ENCODE assay signal across 10 cellular contexts in the genomic region with DNA sequence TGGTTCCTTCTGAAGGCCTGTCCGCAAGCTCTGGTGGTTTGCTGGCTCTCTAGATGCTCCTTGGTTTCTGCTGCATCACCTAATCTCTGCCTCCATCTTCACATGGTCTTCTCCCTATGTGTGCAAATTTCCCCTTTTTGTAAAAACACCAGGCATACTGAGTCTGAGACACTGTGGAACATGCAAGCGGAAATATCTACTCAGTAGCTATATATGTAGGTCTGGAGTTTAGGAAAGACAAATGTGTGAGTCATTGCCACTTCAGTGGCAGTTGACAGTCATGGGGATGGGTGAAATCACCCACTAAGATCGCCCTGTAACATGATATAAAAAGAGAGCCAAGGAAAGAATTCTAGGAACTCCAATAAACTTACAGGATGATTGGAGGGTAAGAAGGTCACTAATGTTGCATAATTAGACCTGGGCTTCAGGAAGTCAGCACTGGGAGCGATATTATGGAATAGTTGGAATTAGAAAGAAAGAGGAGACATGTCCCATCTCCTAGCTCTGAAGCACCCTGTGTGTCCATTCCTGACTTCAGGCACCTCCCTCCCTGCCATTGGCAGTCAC. TPM values are rescaled to one million over a fixed set of nuclear protein-coding genes. Genes with fewer than 3 reads are reported as not detected.
A peak's percentile ranks its signal among the peaks of the same experiment; 100 is the strongest.
DNase-seq lines count a peak whose midpoint lies in the region; ATAC-seq lines count a peak whose summit lies in the region.
"Had no signal": no experiment of that assay in that cellular context is flagged by ENCODE, and none has a peak within 500 bp of the region (broad histone marks: within the 10 kb centered on the region; RNA-seq: fewer than 3 reads in every experiment).

No MANE protein-coding gene starts in this region.

- in situ Hi-C loops in G401 (cut with HindIII; ENCODE audit: low sequenced_read_pairs): no loop called here

- no peaks in the 10 kb centered on the region for H3K9me3 Mint-ChIP-seq in activated naive CD4-positive, alpha-beta T cell treated with anti-CD3 and anti-CD28 coated beads, Interleukin-2, amount 50 U/mL, for 72 hours
- H3K9me3 Mint-ChIP-seq in naive thymus-derived CD4-positive, alpha-beta T cell: no peaks in the 10 kb centered on the region

- no peak overlapping the region for H3K4me3 ChIP-seq in MG63
- no peak overlapping the region for H3K4me3 ChIP-seq in naive thymus-derived CD4-positive, alpha-beta T cell (ENCODE audit: low read length)
- H3K4me3 ChIP-seq: dorsolateral prefrontal cortex had no signal

- H3K27me3 ChIP-seq in MG63: no peaks in the 10 kb centered on the region
- no peaks in the 10 kb centered on the region for H3K27me3 ChIP-seq in naive thymus-derived CD4-positive, alpha-beta T cell (ENCODE audit: control insufficient read depth in 2 of 2, insufficient read depth in 2 of 2, low read length in 2 of 2)

- H3K27me3 Mint-ChIP-seq in naive thymus-derived CD4-positive, alpha-beta T cell: no peaks in the 10 kb centered on the region

- H3K4me1 ChIP-seq in naive thymus-derived CD4-positive, alpha-beta T cell (ENCODE audit: control insufficient read depth in 2 of 2, insufficient read depth in 2 of 2, low read length in 2 of 2): peaks cover 0 to 14% of the 10 kb centered on the region in 2 donors

- peak; percentile 93 to 96 for ATAC-seq in activated naive CD4-positive, alpha-beta T cell treated with anti-CD3 and anti-CD28 coated beads, Interleukin-2, amount 50 U/mL, for 72 hours
- no peak for ATAC-seq in HG02938 (IDR thresholded peaks at IDR 0.05; ENCODE audit: unreplicated experiment)
- ATAC-seq in naive thymus-derived CD4-positive, alpha-beta T cell: no peak

- H3K36me3 Mint-ChIP-seq in activated naive CD4-positive, alpha-beta T cell treated with anti-CD3 and anti-CD28 coated beads, Interleukin-2, amount 50 U/mL, for 72 hours: no peaks in the 10 kb centered on the region
- H3K36me3 Mint-ChIP-seq in naive thymus-derived CD4-positive, alpha-beta T cell: peaks cover 0 to 3% (median 0%) of the 10 kb centered on the region in 5 donors

- H3K27ac ChIP-seq in naive thymus-derived CD4-positive, alpha-beta T cell (ENCODE audit: low read depth, low read length): no peak overlapping the region
- H3K27ac ChIP-seq: dorsolateral prefrontal cortex had no signal

- H3K4me3 Mint-ChIP-seq in naive thymus-derived CD4-positive, alpha-beta T cell: no peak overlapping the region

- H3K4me1 Mint-ChIP-seq in naive thymus-derived CD4-positive, alpha-beta T cell: peaks cover 8 to 36% (median 25%) of the 10 kb centered on the region in 7 donors

- no peaks in the 10 kb centered on the region for H3K9me3 ChIP-seq in MG63
- H3K9me3 ChIP-seq in naive thymus-derived CD4-positive, alpha-beta T cell (ENCODE audit: control insufficient read depth in 2 of 3, low read length in 3 of 3): no peaks in the 10 kb centered on the region

- H3K27ac Mint-ChIP-seq in activated naive CD4-positive, alpha-beta T cell treated with anti-CD3 and anti-CD28 coated beads, Interleukin-2, amount 50 U/mL, for 72 hours: peak overlapping the region; percentile 25 to 47
- no peak overlapping the region for H3K27ac Mint-ChIP-seq in naive thymus-derived CD4-positive, alpha-beta T cell
- H3K27ac Mint-ChIP-seq: progenitor cell of endocrine pancreas had no signal

- POLR2A ChIA-PET in naive thymus-derived CD4-positive, alpha-beta T cell (lab: Charles Lee): interaction anchor here (0.6 kb wide), 1 partner anchor 11 kb away, joined by 3 read pairs; no protein-coding TSS in a partner anchor

- CTCF ChIA-PET in naive thymus-derived CD4-positive, alpha-beta T cell (lab: Charles Lee): no interaction called here

- H3K36me3 ChIP-seq in MG63: no peaks in the 10 kb centered on the region
- no peaks in the 10 kb centered on the region for H3K36me3 ChIP-seq in naive thymus-derived CD4-positive, alpha-beta T cell (ENCODE audit: control insufficient read depth in 2 of 3, insufficient read depth in 3 of 3, low read length in 3 of 3)

- DNase-seq in G401 (ENCODE audit: low spot score): peak; percentile 47
- DNase-seq in MG63: peak; percentile 43
- DNase-seq in activated naive CD4-positive, alpha-beta T cell treated with anti-CD3 and anti-CD28 coated beads, Interleukin-2, amount 50 U/mL, for 72 hours (ENCODE audit: low spot score in 2 of 2): no peak
- peak; percentile 18 for DNase-seq in non-pigmented ciliary epithelial cell (ENCODE audit: low read depth)
- DNase-seq in NCI-H2171 (lab: John Stamatoyannopoulos, UW): no peak
- DNase-seq in naive thymus-derived CD4-positive, alpha-beta T cell: no peak
- DNase-seq: activated CD8-positive, alpha-beta memory T cell treated with anti-CD3 and anti-CD28 coated beads for 24 hours; dorsolateral prefrontal cortex had no signal

- intact Hi-C loops in naive thymus-derived CD4-positive, alpha-beta T cell (cut with micrococcal nuclease): no loop called here

RNA-seq across cellular contexts. Expression of gene UBLCP1, which starts 22.7 kb away (rescaled TPM):
- total RNA-seq in G401 (2014; rRNA removed; shearing (Covaris generic)): 40.7 and 69.8 TPM in 2 replicates
- total RNA-seq in MG63 (2014; rRNA removed; shearing (Covaris generic); ENCODE audit: low replicate concordance): 32.3 and 43.1 TPM in 2 replicates
- 10 to 100 TPM; 22.7 to 24.0 TPM for total RNA-seq in activated naive CD4-positive, alpha-beta T cell treated with anti-CD3 and anti-CD28 coated beads, Interleukin-2, amount 50 U/mL, for 72 hours
- total RNA-seq in naive thymus-derived CD4-positive, alpha-beta T cell: 10 to 100 TPM; 18.2 to 30.9 (median 30.2) TPM
- 10 to 100 TPM; 57.1 to 62.2 TPM for polyA plus RNA-seq in naive thymus-derived CD4-positive, alpha-beta T cell

RNA-seq across cellular contexts. Expression of gene RNF145, which starts 31.0 kb away (rescaled TPM):
- 68.6 and 69.0 TPM in 2 replicates for total RNA-seq in G401 (2014; rRNA removed; shearing (Covaris generic))
- total RNA-seq in MG63 (2014; rRNA removed; shearing (Covaris generic); ENCODE audit: low replicate concordance): 30.8 and 53.5 TPM in 2 replicates
- total RNA-seq in activated naive CD4-positive, alpha-beta T cell treated with anti-CD3 and anti-CD28 coated beads, Interleukin-2, amount 50 U/mL, for 72 hours: 10 to 100 TPM; 56.2 to 73.0 TPM
- 100 to 1,000 TPM in 1 of 5 experiments, 10 to 100 TPM in 4; 51.8 to 142 (median 70.6) TPM for total RNA-seq in naive thymus-derived CD4-positive, alpha-beta T cell
- polyA plus RNA-seq in naive thymus-derived CD4-positive, alpha-beta T cell: 10 to 100 TPM; 10.8 to 12.6 TPM

Comparison
In these comparisons a context has a peak if more than half of its experiments do, and no peak if none do; other contexts are left out.
1. DNase-seq: peak in G401 (single experiment), MG63 (single experiment) and non-pigmented ciliary epithelial cell (single experiment); none in activated naive CD4-positive, alpha-beta T cell treated with anti-CD3 and anti-CD28 coated beads, Interleukin-2, amount 50 U/mL, for 72 hours (0 of 2), NCI-H2171 (single experiment) and naive thymus-derived CD4-positive, alpha-beta T cell (0 of 9).
2. ATAC-seq: peak in activated naive CD4-positive, alpha-beta T cell treated with anti-CD3 and anti-CD28 coated beads, Interleukin-2, amount 50 U/mL, for 72 hours (2 of 2); none in HG02938 (single experiment) and naive thymus-derived CD4-positive, alpha-beta T cell (single experiment).
3. H3K27ac Mint-ChIP-seq: peak in activated naive CD4-positive, alpha-beta T cell treated with anti-CD3 and anti-CD28 coated beads, Interleukin-2, amount 50 U/mL, for 72 hours (2 of 2); none in naive thymus-derived CD4-positive, alpha-beta T cell (0 of 9).